26 cellular contexts compared by ENCODE assay signal in genomic region chr5:69230181-69230580, GRCh38.
"Had no signal": no experiment of that assay in that cellular context is flagged by ENCODE, and none has a peak within 500 bp of the region (broad histone marks: within the 10 kb centered on the region; RNA-seq: fewer than 3 reads in every experiment).

No MANE protein-coding gene starts in this region.

- H3K27ac ChIP-seq: gastroesophageal sphincter, hepatocyte, lower lobe of right lung, neutrophil, ovary, prostate gland had no signal

- H3K9me3 ChIP-seq: gastroesophageal sphincter, lower lobe of right lung, neutrophil, ovary, prostate gland had no signal

- DNase-seq: activated CD4-positive, alpha-beta T cell treated with anti-CD3 and anti-CD28 coated beads for 36 hours; activated CD4-positive, CD25-positive, alpha-beta regulatory T cell; activated CD8-positive, alpha-beta memory T cell treated with anti-CD3 and anti-CD28 coated beads for 24 hours; activated gamma-delta T cell treated with Interleukin-2 at 50 U/mL for 16 hours; activated naive CD8-positive, alpha-beta T cell treated with anti-CD3 and anti-CD28 coated beads, Interleukin-2, amount 50 U/mL, for 24 hours; amygdala; dermis blood vessel endothelial cell; effector CD4-positive, alpha-beta T cell; islet precursor cell; left colon; lower lobe of right lung; nephron progenitor cell; ovary; stimulated activated CD4-positive, alpha-beta T cell treated with anti-CD3 and anti-CD28 coated beads, Interleukin-1b, Interleukin-23, amount 100 ng/mL, for 48 hours; stimulated activated CD4-positive, alpha-beta T cell treated with anti-CD3 and anti-CD28 coated beads, Interleukin-4, amount 100 ng/mL, for 4 hours; stimulated activated CD8-positive, alpha-beta memory T cell treated with anti-CD3 and anti-CD28 coated beads, Interleukin-4, amount 100 ng/mL, for 48 hours; stimulated activated naive CD8-positive, alpha-beta T cell treated with anti-CD3 and anti-CD28 coated beads, Interleukin-15, amount 100 ng/mL, for 72 hours; substantia nigra had no signal

- H3K4me3 ChIP-seq: gastroesophageal sphincter, hepatocyte, lower lobe of right lung, ovary, prostate gland, smooth muscle cell had no signal

- H3K9me3 Mint-ChIP-seq: activated naive CD4-positive, alpha-beta T cell treated with anti-CD3 and anti-CD28 coated beads, Interleukin-2, amount 50 U/mL, for 24 hours; activated naive CD8-positive, alpha-beta T cell treated with anti-CD3 and anti-CD28 coated beads, Interleukin-2, amount 50 U/mL, for 24 hours; central memory CD8-positive, alpha-beta T cell; nephron progenitor cell; stimulated activated memory B cell treated with anti-CD40 and anti-IgM and Interleukin-4, amounts not matched to agents 10 μg/mL and 1 μg/mL and 100 μg/mL, for 72 hours; stimulated activated naive CD8-positive, alpha-beta T cell treated with anti-CD3 and anti-CD28 coated beads, Interleukin-15, amount 100 ng/mL, for 72 hours had no signal

- H3K27ac Mint-ChIP-seq: activated CD4-positive, alpha-beta T cell treated with anti-CD3 and anti-CD28 coated beads for 36 hours; activated naive CD4-positive, alpha-beta T cell treated with anti-CD3 and anti-CD28 coated beads, Interleukin-2, amount 50 U/mL, for 24 hours; activated naive CD8-positive, alpha-beta T cell treated with anti-CD3 and anti-CD28 coated beads, Interleukin-2, amount 50 U/mL, for 24 hours; nephron progenitor cell; stimulated activated memory B cell treated with anti-CD40 and anti-IgM and Interleukin-4, amounts not matched to agents 10 μg/mL and 1 μg/mL and 100 μg/mL, for 72 hours; stimulated activated naive CD8-positive, alpha-beta T cell treated with anti-CD3 and anti-CD28 coated beads, Interleukin-15, amount 100 ng/mL, for 72 hours had no signal

- H3K4me1 ChIP-seq: prostate gland had no signal

- H3K27me3 Mint-ChIP-seq: activated CD4-positive, alpha-beta T cell treated with anti-CD3 and anti-CD28 coated beads for 36 hours; activated naive CD4-positive, alpha-beta T cell treated with anti-CD3 and anti-CD28 coated beads, Interleukin-2, amount 50 U/mL, for 24 hours; activated naive CD8-positive, alpha-beta T cell treated with anti-CD3 and anti-CD28 coated beads, Interleukin-2, amount 50 U/mL, for 24 hours; central memory CD8-positive, alpha-beta T cell; stimulated activated memory B cell treated with anti-CD40 and anti-IgM and Interleukin-4, amounts not matched to agents 10 μg/mL and 1 μg/mL and 100 μg/mL, for 72 hours; stimulated activated naive CD8-positive, alpha-beta T cell treated with anti-CD3 and anti-CD28 coated beads, Interleukin-15, amount 100 ng/mL, for 72 hours had no signal

- ATAC-seq: activated CD4-positive, alpha-beta T cell treated with anti-CD3 and anti-CD28 coated beads for 36 hours; activated naive CD8-positive, alpha-beta T cell treated with anti-CD3 and anti-CD28 coated beads, Interleukin-2, amount 50 U/mL, for 24 hours; gastroesophageal sphincter; left colon; stimulated activated memory B cell treated with anti-CD40 and anti-IgM and Interleukin-4, amounts not matched to agents 10 μg/mL and 1 μg/mL and 100 μg/mL, for 72 hours; stimulated activated naive CD8-positive, alpha-beta T cell treated with anti-CD3 and anti-CD28 coated beads, Interleukin-15, amount 100 ng/mL, for 72 hours had no signal

- H3K36me3 ChIP-seq: ovary, prostate gland had no signal

- H3K4me1 Mint-ChIP-seq: central memory CD8-positive, alpha-beta T cell; stimulated activated memory B cell treated with anti-CD40 and anti-IgM and Interleukin-4, amounts not matched to agents 10 μg/mL and 1 μg/mL and 100 μg/mL, for 72 hours had no signal

- H3K27me3 ChIP-seq: gastroesophageal sphincter, hepatocyte, neutrophil, ovary had no signal

- H3K4me3 Mint-ChIP-seq: activated CD4-positive, alpha-beta T cell treated with anti-CD3 and anti-CD28 coated beads for 36 hours; activated naive CD4-positive, alpha-beta T cell treated with anti-CD3 and anti-CD28 coated beads, Interleukin-2, amount 50 U/mL, for 24 hours; activated naive CD8-positive, alpha-beta T cell treated with anti-CD3 and anti-CD28 coated beads, Interleukin-2, amount 50 U/mL, for 24 hours; central memory CD8-positive, alpha-beta T cell; nephron progenitor cell; stimulated activated memory B cell treated with anti-CD40 and anti-IgM and Interleukin-4, amounts not matched to agents 10 μg/mL and 1 μg/mL and 100 μg/mL, for 72 hours; stimulated activated naive CD8-positive, alpha-beta T cell treated with anti-CD3 and anti-CD28 coated beads, Interleukin-15, amount 100 ng/mL, for 72 hours had no signal
